Comparison of ENCODE assay signal across 9 cellular contexts in the genomic region with DNA sequence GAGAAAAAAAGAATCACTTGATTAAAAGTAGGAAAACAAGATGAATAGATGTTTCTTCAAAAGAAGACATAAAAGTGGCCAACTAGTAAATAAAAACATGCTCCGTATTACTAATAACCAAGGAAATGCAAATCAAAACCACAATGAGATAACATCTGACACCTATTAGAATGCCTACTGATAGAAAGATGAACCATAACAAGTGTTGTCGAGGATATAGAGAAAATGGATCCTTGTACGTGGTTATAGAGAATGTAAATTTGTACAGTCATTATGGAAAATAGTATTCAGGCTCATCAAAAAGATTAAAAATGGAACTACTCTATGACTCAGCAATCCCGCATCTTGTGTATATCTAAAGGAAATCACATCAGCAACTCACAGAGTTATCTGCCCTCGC.
"Had no signal": no experiment of that assay in that cellular context is flagged by ENCODE, and none has a peak within 500 bp of the region (broad histone marks: within the 10 kb centered on the region; RNA-seq: fewer than 3 reads in every experiment).

No MANE protein-coding gene starts in this region.

- H3K27ac ChIP-seq: GM23248, KMS-11 had no signal

- H2AFZ ChIP-seq: GM23248 had no signal

- H3K27ac Mint-ChIP-seq: H9, HFFc6, IgD-negative memory B cell had no signal

- DNase-seq: GM23248, GOT3, H9, HCEC 1CT, HFFc6, KBM-7 had no signal

- H3K4me1 Mint-ChIP-seq: H9, IgD-negative memory B cell had no signal

- H3K4me2 ChIP-seq: KMS-11 had no signal

- H3K4me3 ChIP-seq: GM23248 had no signal

- H3K4me3 Mint-ChIP-seq: H9, HFFc6, IgD-negative memory B cell had no signal

- H3K36me3 Mint-ChIP-seq: IgD-negative memory B cell had no signal

- H3K9ac ChIP-seq: GM23248, KMS-11 had no signal

- FAIRE-seq: HTR-8/SVneo had no signal

- H3K27me3 Mint-ChIP-seq: IgD-negative memory B cell had no signal
